ENCODE assay signal across 8 cellular contexts in genomic region chr17:19378416-19379293, GRCh38. TPM values are rescaled to one million over a fixed set of nuclear protein-coding genes. Genes with fewer than 3 reads are reported as not detected.
A peak's percentile ranks its signal among the peaks of the same experiment; 100 is the strongest.
DNase-seq lines count a peak whose midpoint lies in the region; ATAC-seq, FAIRE-seq and TF ChIP-seq lines count a peak whose summit lies in the region.

Gene MAPK7, plus strand, starts transcription at chr17:19378498. Its CDS starts 403 bp downstream, at chr17:19378901.

- TF ChIP-seq POLR2A in A549 (IDR thresholded peaks at IDR 0.05; ENCODE audit: low read length) (peak; percentile 13; the same call in 1 of the 2 replicates), upper lobe of left lung (IDR thresholded peaks at IDR 0.05) (peak in 2 of 4 donors; percentile 2 to 43), GM12892 (IDR thresholded peaks at IDR 0.05; ENCODE audit: low read depth, low read length) (no peak)

- peak within 1 kb of the TSS; percentile 86 for H4K91ac ChIP-seq in mesenchymal stem cell (ENCODE audit: low read length)

- peak within 1 kb of the TSS in 1 of 2 experiments; percentile 95 for H3K14ac ChIP-seq in mesenchymal stem cell (ENCODE audit: low read length in 2 of 2)

- H3K9me3 ChIP-seq in A549, result no peaks in the 10 kb centered on the region
- H3K9me3 ChIP-seq in MM.1S (replicated peaks; ENCODE audit: insufficient read depth, low read length), result no peaks in the 10 kb centered on the region
- H3K9me3 ChIP-seq in mesenchymal stem cell (ENCODE audit: control insufficient read depth, low read length), result no peaks in the 10 kb centered on the region
- no peaks in the 10 kb centered on the region for H3K9me3 ChIP-seq in upper lobe of left lung

- H3K4me1 ChIP-seq in A549, result peaks cover 16% of the 10 kb centered on the region
- no peaks in the 10 kb centered on the region; the same call in 1 of the 2 replicates for H3K4me1 ChIP-seq in MM.1S (ENCODE audit: low read length)
- H3K4me1 ChIP-seq in mesenchymal stem cell (ENCODE audit: control insufficient read depth, insufficient read depth, low read depth, low read length), result peaks cover 17% of the 10 kb centered on the region
- H3K4me1 ChIP-seq in upper lobe of left lung, result peaks cover 17 to 37% (median 23%) of the 10 kb centered on the region in 4 donors

- POLR2A ChIA-PET in A549 (lab: Yijun Ruan, JAX), result interaction anchor here (0.9 to 2.2 kb wide), 21 partner anchors 9 to 489 kb away, joined by 3 to 45 read pairs (median 5); partner anchors contain the start of genes ALDH3A1, ALDH3A2, B9D1 and MFAP4

- peaks cover 12% of the 10 kb centered on the region for H3K79me2 ChIP-seq in MM.1S (ENCODE audit: low read length)

- peaks cover 33% of the 10 kb centered on the region for H3K79me1 ChIP-seq in mesenchymal stem cell (replicated peaks; ENCODE audit: low read length, poor library complexity, severe bottlenecking)

- peaks cover 12% of the 10 kb centered on the region for H3F3A ChIP-seq in MM.1S (ENCODE audit: insufficient read depth, low read length)

- H2BK15ac ChIP-seq in mesenchymal stem cell (ENCODE audit: low read depth, poor library complexity, severe bottlenecking), result peak within 1 kb of the TSS; percentile 82

- CTCF ChIA-PET in A549 (lab: Yijun Ruan, JAX), result interaction anchor here (0.6 to 12.3 kb wide), 13 partner anchors 9 to 393 kb away, joined by 3 to 148 read pairs (median 3); partner anchors contain the start of gene B9D1

- no peak for TF ChIP-seq EP300 in A549 (IDR thresholded peaks at IDR 0.05)
- no peak for TF ChIP-seq EP300 in upper lobe of left lung (IDR thresholded peaks at IDR 0.05)

- H2AK5ac ChIP-seq in mesenchymal stem cell (ENCODE audit: low read length, severe bottlenecking), result peak within 1 kb of the TSS; percentile 34

- H3K4me3 ChIP-seq in A549 (peak within 1 kb of the TSS; percentile 80), MM.1S (ENCODE audit: low read length) (peak within 1 kb of the TSS; percentile 97), mesenchymal stem cell (ENCODE audit: insufficient read depth in 1 of 2, low read depth in 1 of 2, low read length in 2 of 2) (peak within 1 kb of the TSS; percentile 82 to 96), upper lobe of left lung (peak within 1 kb of the TSS; percentile 70 to 90 (median 87))

- H3K27me3 ChIP-seq in MM.1S (replicated peaks; ENCODE audit: insufficient read depth, low read length) (no peaks in the 10 kb centered on the region), mesenchymal stem cell (ENCODE audit: control insufficient read depth in 1 of 2, insufficient read depth in 1 of 2, low read length in 2 of 2) (no peaks in the 10 kb centered on the region), upper lobe of left lung (no peaks in the 10 kb centered on the region)

- H3K36me3 ChIP-seq in MM.1S (replicated peaks; ENCODE audit: insufficient read depth, low read length), result no peaks in the 10 kb centered on the region
- H3K36me3 ChIP-seq in mesenchymal stem cell (ENCODE audit: control insufficient read depth in 1 of 2, insufficient read depth in 2 of 2, low read depth in 1 of 2, low read length in 2 of 2), result peaks cover 42 to 44% of the 10 kb centered on the region in 2 experiments
- peaks cover 16 to 41% (median 40%) of the 10 kb centered on the region in 4 donors for H3K36me3 ChIP-seq in upper lobe of left lung

- no peak for TF ChIP-seq RAD21 in A549 (conservative IDR thresholded peaks at IDR 0.05 in 1 of 2, IDR thresholded peaks at IDR 0.05 in 1 of 2)

- H4K20me1 ChIP-seq in MM.1S (ENCODE audit: insufficient read depth, low read length), result no peaks in the 10 kb centered on the region

- peak within 1 kb of the TSS; percentile 93 to 95 for H3K18ac ChIP-seq in mesenchymal stem cell (ENCODE audit: low read depth in 1 of 2, low read length in 2 of 2)

- peak within 1 kb of the TSS; percentile 78 to 94 for H3K4ac ChIP-seq in mesenchymal stem cell (ENCODE audit: low read depth in 1 of 2, low read length in 2 of 2)

- DNase-seq in A549 (ENCODE audit: low read depth in 1 of 2, low spot score in 1 of 2) (no peak), MM.1S (no peak), dermis blood vessel endothelial cell (peak; percentile 30), mesenchymal stem cell (peak; percentile 22), upper lobe of left lung (peak in 1 of 2 donors; percentile 85), hepatic stellate cell (ENCODE audit: low spot score) (no peak), GM12892 (ENCODE audit: insufficient read length) (no peak)

- H2BK5ac ChIP-seq in mesenchymal stem cell (ENCODE audit: low read depth, low read length, poor library complexity, severe bottlenecking), result peak within 1 kb of the TSS; percentile 85

- peak within 1 kb of the TSS; percentile 91 to 92 for H3K27ac ChIP-seq in A549
- peak within 1 kb of the TSS; percentile 88 for H3K27ac ChIP-seq in MM.1S (ENCODE audit: low read length)
- peak within 1 kb of the TSS; percentile 94 for H3K27ac ChIP-seq in mesenchymal stem cell (ENCODE audit: low read length, poor library complexity, severe bottlenecking)
- H3K27ac ChIP-seq in upper lobe of left lung, result peak within 1 kb of the TSS; percentile 92 to 96 (median 93)

- ATAC-seq in A549 (peak; percentile 14 to 27), GM19463 (IDR thresholded peaks at IDR 0.05; ENCODE audit: unreplicated experiment) (peak; percentile 3), upper lobe of left lung (ENCODE audit: low FRiP score in 2 of 2) (peak in 1 of 2 donors; percentile 0)

- FAIRE-seq in A549 (lab: Jason Lieb, UNC) (no peak), GM12892 (lab: Jason Lieb, UNC) (no peak)

- WGBS in A549 (ENCODE audit: missing lambda C conversion rate), result 18% methylated on average over 42 of the region's 68 CpGs
- 5% methylated on average over 67 of the region's 68 CpGs for WGBS in mesenchymal stem cell
- 12 to 22% methylated on average over 7 to 26 of the region's 68 CpGs for WGBS in upper lobe of left lung, 2 donors

- peak within 1 kb of the TSS; percentile 75 for H3K9ac ChIP-seq in MM.1S (ENCODE audit: low read length)
- peak within 1 kb of the TSS; percentile 96 for H3K9ac ChIP-seq in mesenchymal stem cell (ENCODE audit: low read length)

- H3K4me2 ChIP-seq in A549, result peak within 1 kb of the TSS; percentile 96
- peak within 1 kb of the TSS; percentile 77 for H3K4me2 ChIP-seq in MM.1S (ENCODE audit: low read depth, low read length)
- peak within 1 kb of the TSS; percentile 85 for H3K4me2 ChIP-seq in mesenchymal stem cell (ENCODE audit: low read length, poor library complexity, severe bottlenecking)

- H3K9me2 ChIP-seq in MM.1S (replicated peaks; ENCODE audit: insufficient read depth, low read length), result no peaks in the 10 kb centered on the region

- peak within 1 kb of the TSS; percentile 35 to 76 for H2BK12ac ChIP-seq in mesenchymal stem cell (ENCODE audit: low read length in 2 of 2)

- peak within 1 kb of the TSS; percentile 66 for H4K8ac ChIP-seq in mesenchymal stem cell (ENCODE audit: low read length)

- H3K23ac ChIP-seq in mesenchymal stem cell (ENCODE audit: low read length in 2 of 2), result peak within 1 kb of the TSS in 1 of 2 experiments; percentile 91

- TF ChIP-seq CTCF in A549 (IDR thresholded peaks at IDR 0.05) (no peak), MM.1S (IDR thresholded peaks at IDR 0.05; ENCODE audit: low read length) (no peak), upper lobe of left lung (IDR thresholded peaks at IDR 0.05) (no peak)

- H2BK120ac ChIP-seq in mesenchymal stem cell (ENCODE audit: low read depth, low read length), result peak within 1 kb of the TSS; percentile 42

- H2AFZ ChIP-seq in MM.1S (ENCODE audit: low read length) (peak within 1 kb of the TSS; percentile 76), mesenchymal stem cell (ENCODE audit: low read depth, low read length) (peak within 1 kb of the TSS; percentile 55)

TF ChIP-seq in A549, 52 proteins besides CTCF, POLR2A, EP300 and RAD21:
- TF ChIP-seq FOXS1 (CRISPR knock-in tag; IDR thresholded peaks at IDR 0.05), result 0 out of 2 replicates have a peak, but pooled peaks have one; percentile 21
- no peak for TF ChIP-seq HEYL (CRISPR knock-in tag; IDR thresholded peaks at IDR 0.05)
- no peak for TF ChIP-seq BCL3 (IDR thresholded peaks at IDR 0.05)
- no peak for TF ChIP-seq MAZ (IDR thresholded peaks at IDR 0.05; ENCODE audit: borderline replicate concordance, low read depth, low read length)
- TF ChIP-seq MYC (IDR thresholded peaks at IDR 0.05; ENCODE audit: borderline replicate concordance, low read length), result no peak
- TF ChIP-seq ZC3H11A (IDR thresholded peaks at IDR 0.05), result no peak
- 0 out of 2 replicates have a peak, but pooled peaks have one; percentile 16 for TF ChIP-seq MAX (IDR thresholded peaks at IDR 0.05)
- TF ChIP-seq SMC3 (IDR thresholded peaks at IDR 0.05), result no peak
- no peak for TF ChIP-seq RNF2 (IDR thresholded peaks at IDR 0.05; ENCODE audit: borderline replicate concordance, low read depth)
- TF ChIP-seq EHF (CRISPR knock-in tag; IDR thresholded peaks at IDR 0.05), result no peak
- TF ChIP-seq NFE2L2 (conservative IDR thresholded peaks at IDR 0.05; ENCODE audit: low read length), result no peak
- TF ChIP-seq PHF8 (IDR thresholded peaks at IDR 0.05; ENCODE audit: borderline replicate concordance, low read depth), result peak; percentile 67; the same call in 1 of the 2 replicates
- no peak for TF ChIP-seq ZNF302 (CRISPR knock-in tag; IDR thresholded peaks at IDR 0.05)
- TF ChIP-seq HOXA7 (CRISPR knock-in tag; IDR thresholded peaks at IDR 0.05), result no peak
TF ChIP-seq in A549: peak in this region for 3.

RNA-seq across cellular contexts. Expression of gene MAPK7, which starts in this region (rescaled TPM):
- polyA plus RNA-seq in A549 (2011; rRNA removed) (7.2 and 10.4 TPM in 2 replicates), A549 (2017; fragmentation: RNase III; extraction: RNeasy Plus Mini Kit Qiagen cat#74134 plus additional on column Dnase treatment) (20.1 to 25.8 TPM (median 23.3 TPM) in 3 replicates)
- polyA plus RNA-seq in A549 (2012; cell fraction: cytosol; rRNA removed), result 23.8 and 28.0 TPM in 2 replicates
- polyA plus RNA-seq in A549 (2012; cell fraction: nucleus; rRNA removed), result 37.5 and 53.0 TPM in 2 replicates
- 32.7 and 43.8 TPM in 2 replicates for polyA minus RNA-seq in A549 (2011; rRNA and poly(A)+ RNA removed)
- total RNA-seq in dermis blood vessel endothelial cell (19.4 and 22.8 TPM in 2 replicates), upper lobe of left lung (10 to 100 TPM; 20.1 to 77.2 (median 37.6) TPM)
- polyA plus RNA-seq in mesenchymal stem cell (2013, experiment 1 of 2), result 33.6 TPM
- polyA plus RNA-seq in mesenchymal stem cell (2013, experiment 2 of 2), result 30.7 TPM
- polyA plus RNA-seq in GM12892 (2012; ENCODE audit: missing spikeins), result 4.2 TPM

Comparison
In these comparisons a context has a peak if more than half of its experiments do, and no peak if none do; other contexts are left out.
1. DNase-seq: peak in dermis blood vessel endothelial cell (single experiment) and mesenchymal stem cell (single experiment); none in A549 (0 of 2), MM.1S (single experiment), hepatic stellate cell (single experiment) and GM12892 (single experiment).
2. Peak in every context shown above with its lines, with median percentiles within 50 percentile points of each other: H3K27ac ChIP-seq, H3K4me2 ChIP-seq and H3K4me3 ChIP-seq.